In the genomic region with DNA sequence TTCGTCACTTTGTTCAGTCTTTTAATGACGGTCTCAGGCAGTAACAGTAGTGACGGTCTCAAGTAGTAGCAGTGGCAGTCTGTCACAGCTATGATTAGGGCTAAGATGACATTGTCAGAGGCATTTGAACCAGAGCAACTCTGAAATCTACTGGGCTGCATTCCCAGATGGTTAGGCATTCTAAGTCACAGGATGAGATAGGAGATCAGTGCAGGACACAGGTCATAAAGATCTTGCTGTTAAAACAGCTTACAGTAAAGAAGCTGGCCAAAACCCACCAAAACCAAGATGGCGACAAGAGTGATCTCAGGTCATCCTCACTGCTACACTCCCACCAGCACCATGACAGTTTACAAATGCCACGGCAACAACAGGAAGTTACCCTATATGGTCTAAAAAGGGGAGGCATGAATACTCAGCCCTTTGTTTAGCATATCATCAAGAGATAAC, we compare ENCODE assay signal across 1 cellular context.
TF ChIP-seq lines count a peak whose summit lies in the region.
"Not testable (repeated sequence)": the region's sequence is repeated elsewhere in the genome, so short reads cannot be mapped to it uniquely, and the experiment has no call there.

No MANE protein-coding gene starts in this region.

TF ChIP-seq in K562, 482 proteins besides CTCF, POLR2A, EP300 and RAD21 (continued from another document):
- TF ChIP-seq EHMT2 (IDR thresholded peaks at IDR 0.05): peak; percentile 51; the same call in 1 of the 2 replicates
- not testable (repeated sequence) for TF ChIP-seq ATF1 (CRISPR knock-in tag; IDR thresholded peaks at IDR 0.05); NR2C2 (CRISPR knock-in tag; IDR thresholded peaks at IDR 0.05); PBX2 (CRISPR knock-in tag; IDR thresholded peaks at IDR 0.05; ENCODE audit: low read depth); NR4A1 (CRISPR knock-in tag; IDR thresholded peaks at IDR 0.05)
- peak; percentile 34; the same call in 1 of the 2 replicates for TF ChIP-seq ATF1 (tag; IDR thresholded peaks at IDR 0.05)
- TF ChIP-seq NR2C2 (tag; IDR thresholded peaks at IDR 0.05): peak; percentile 63
- 0 out of 2 replicates have a peak, but pooled peaks have one; percentile 5 for TF ChIP-seq ZNF41 (CRISPR knock-in tag; conservative IDR thresholded peaks at IDR 0.05)
- TF ChIP-seq ZNF175 (CRISPR knock-in tag; IDR thresholded peaks at IDR 0.05; ENCODE audit: low read depth): peak; percentile 66; the same call in 1 of the 2 replicates
- peak; percentile 83 to 96; a peak in 3 of 4 replicates for TF ChIP-seq SRF (CRISPR knock-in tag; IDR thresholded peaks at IDR 0.05)
- 0 out of 2 replicates have a peak, but pooled peaks have one; percentile 39 for TF ChIP-seq BRD4 (IDR thresholded peaks at IDR 0.05)
- TF ChIP-seq DPF2 (IDR thresholded peaks at IDR 0.05): peak; percentile 40; the same call in 1 of the 2 replicates
- TF ChIP-seq SMAD3 (CRISPR knock-in tag; conservative IDR thresholded peaks at IDR 0.05): 0 out of 2 replicates have a peak, but pooled peaks have one; percentile 15
- peak; percentile 5; the same call in 1 of the 2 replicates for TF ChIP-seq CBFA2T3 (IDR thresholded peaks at IDR 0.05)
- peak; percentile 73 for TF ChIP-seq ZNF589 (CRISPR knock-in tag; IDR thresholded peaks at IDR 0.05; ENCODE audit: low read depth)
- peak; percentile 67 for TF ChIP-seq ZNF239 (CRISPR knock-in tag; IDR thresholded peaks at IDR 0.05)
- TF ChIP-seq, protein P1, sequence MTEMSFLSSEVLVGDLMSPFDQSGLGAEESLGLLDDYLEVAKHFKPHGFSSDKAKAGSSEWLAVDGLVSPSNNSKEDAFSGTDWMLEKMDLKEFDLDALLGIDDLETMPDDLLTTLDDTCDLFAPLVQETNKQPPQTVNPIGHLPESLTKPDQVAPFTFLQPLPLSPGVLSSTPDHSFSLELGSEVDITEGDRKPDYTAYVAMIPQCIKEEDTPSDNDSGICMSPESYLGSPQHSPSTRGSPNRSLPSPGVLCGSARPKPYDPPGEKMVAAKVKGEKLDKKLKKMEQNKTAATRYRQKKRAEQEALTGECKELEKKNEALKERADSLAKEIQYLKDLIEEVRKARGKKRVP (CRISPR knock-in tag; IDR thresholded peaks at IDR 0.05): 0 out of 2 replicates have a peak, but pooled peaks have one; percentile 57
- TF ChIP-seq ZNF584 (CRISPR knock-in tag; IDR thresholded peaks at IDR 0.05; ENCODE audit: low read depth): peak; percentile 82; the same call in 1 of the 2 replicates
- 0 out of 2 replicates have a peak, but pooled peaks have one; percentile 6 for TF ChIP-seq TAL1 (IDR thresholded peaks at IDR 0.05)
- TF ChIP-seq ZNF639 (CRISPR knock-in tag; conservative IDR thresholded peaks at IDR 0.05 in 1 of 2, IDR thresholded peaks at IDR 0.05 in 1 of 2): peak in 1 of 2 experiments; percentile 76; a peak in 1 of 4 replicates
- TF ChIP-seq PTRF (tag; IDR thresholded peaks at IDR 0.05): 0 out of 2 replicates have a peak, but pooled peaks have one; percentile 54
- peak; percentile 68; the same call in 1 of the 2 replicates for TF ChIP-seq ZNF592 (IDR thresholded peaks at IDR 0.05)
- 0 out of 2 replicates have a peak, but pooled peaks have one; percentile 33 for TF ChIP-seq TAF7 (tag; IDR thresholded peaks at IDR 0.05)
- peak in 1 of 2 experiments; percentile 50; a peak in 2 of 4 replicates for TF ChIP-seq MAZ (CRISPR knock-in tag; conservative IDR thresholded peaks at IDR 0.05 in 1 of 2, IDR thresholded peaks at IDR 0.05 in 1 of 2)
- TF ChIP-seq, protein P2, sequence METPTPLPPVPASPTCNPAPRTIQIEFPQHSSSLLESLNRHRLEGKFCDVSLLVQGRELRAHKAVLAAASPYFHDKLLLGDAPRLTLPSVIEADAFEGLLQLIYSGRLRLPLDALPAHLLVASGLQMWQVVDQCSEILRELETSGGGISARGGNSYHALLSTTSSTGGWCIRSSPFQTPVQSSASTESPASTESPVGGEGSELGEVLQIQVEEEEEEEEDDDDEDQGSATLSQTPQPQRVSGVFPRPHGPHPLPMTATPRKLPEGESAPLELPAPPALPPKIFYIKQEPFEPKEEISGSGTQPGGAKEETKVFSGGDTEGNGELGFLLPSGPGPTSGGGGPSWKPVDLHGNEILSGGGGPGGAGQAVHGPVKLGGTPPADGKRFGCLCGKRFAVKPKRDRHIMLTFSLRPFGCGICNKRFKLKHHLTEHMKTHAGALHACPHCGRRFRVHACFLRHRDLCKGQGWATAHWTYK (CRISPR knock-in tag; IDR thresholded peaks at IDR 0.05): peak; percentile 28; the same call in 1 of the 2 replicates
- TF ChIP-seq ZBTB17 (CRISPR knock-in tag; IDR thresholded peaks at IDR 0.05): peak; percentile 62; the same call in 1 of the 2 replicates
- peak; percentile 59 for TF ChIP-seq RFX1 (IDR thresholded peaks at IDR 0.05)
- TF ChIP-seq CREB3 (tag; conservative IDR thresholded peaks at IDR 0.05; ENCODE audit: low read depth): peak; percentile 73; the same call in 1 of the 2 replicates
- peak; percentile 44; the same call in 1 of the 2 replicates for TF ChIP-seq POLR2H (tag; IDR thresholded peaks at IDR 0.05; ENCODE audit: low read depth)
- peak; percentile 59; the same call in 1 of the 2 replicates for TF ChIP-seq PBX2 (tag; conservative IDR thresholded peaks at IDR 0.05; ENCODE audit: low read depth)
- 0 out of 2 replicates have a peak, but pooled peaks have one; percentile 36 for TF ChIP-seq ELF1 (tag; IDR thresholded peaks at IDR 0.05)
- peak; percentile 45; the same call in 1 of the 2 replicates for TF ChIP-seq ZNF311 (CRISPR knock-in tag; IDR thresholded peaks at IDR 0.05)
- TF ChIP-seq, protein P3, sequence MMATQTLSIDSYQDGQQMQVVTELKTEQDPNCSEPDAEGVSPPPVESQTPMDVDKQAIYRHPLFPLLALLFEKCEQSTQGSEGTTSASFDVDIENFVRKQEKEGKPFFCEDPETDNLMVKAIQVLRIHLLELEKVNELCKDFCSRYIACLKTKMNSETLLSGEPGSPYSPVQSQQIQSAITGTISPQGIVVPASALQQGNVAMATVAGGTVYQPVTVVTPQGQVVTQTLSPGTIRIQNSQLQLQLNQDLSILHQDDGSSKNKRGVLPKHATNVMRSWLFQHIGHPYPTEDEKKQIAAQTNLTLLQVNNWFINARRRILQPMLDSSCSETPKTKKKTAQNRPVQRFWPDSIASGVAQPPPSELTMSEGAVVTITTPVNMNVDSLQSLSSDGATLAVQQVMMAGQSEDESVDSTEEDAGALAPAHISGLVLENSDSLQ (IDR thresholded peaks at IDR 0.05): 0 out of 2 replicates have a peak, but pooled peaks have one; percentile 3
- TF ChIP-seq NR4A1 (tag; IDR thresholded peaks at IDR 0.05): peak; percentile 75; the same call in 1 of the 2 replicates
- 0 out of 2 replicates have a peak, but pooled peaks have one; percentile 51 for TF ChIP-seq KLF1 (tag; IDR thresholded peaks at IDR 0.05)
- peak; percentile 79 for TF ChIP-seq ZNF766 (CRISPR knock-in tag; conservative IDR thresholded peaks at IDR 0.05)
- TF ChIP-seq RNF2 (IDR thresholded peaks at IDR 0.05): 0 out of 2 replicates have a peak, but pooled peaks have one; percentile 12
- TF ChIP-seq ATF7 (IDR thresholded peaks at IDR 0.05): 0 out of 2 replicates have a peak, but pooled peaks have one; percentile 28
- 0 out of 2 replicates have a peak, but pooled peaks have one; percentile 17 for TF ChIP-seq HDAC8 (tag; IDR thresholded peaks at IDR 0.05)
